In the genomic region with DNA sequence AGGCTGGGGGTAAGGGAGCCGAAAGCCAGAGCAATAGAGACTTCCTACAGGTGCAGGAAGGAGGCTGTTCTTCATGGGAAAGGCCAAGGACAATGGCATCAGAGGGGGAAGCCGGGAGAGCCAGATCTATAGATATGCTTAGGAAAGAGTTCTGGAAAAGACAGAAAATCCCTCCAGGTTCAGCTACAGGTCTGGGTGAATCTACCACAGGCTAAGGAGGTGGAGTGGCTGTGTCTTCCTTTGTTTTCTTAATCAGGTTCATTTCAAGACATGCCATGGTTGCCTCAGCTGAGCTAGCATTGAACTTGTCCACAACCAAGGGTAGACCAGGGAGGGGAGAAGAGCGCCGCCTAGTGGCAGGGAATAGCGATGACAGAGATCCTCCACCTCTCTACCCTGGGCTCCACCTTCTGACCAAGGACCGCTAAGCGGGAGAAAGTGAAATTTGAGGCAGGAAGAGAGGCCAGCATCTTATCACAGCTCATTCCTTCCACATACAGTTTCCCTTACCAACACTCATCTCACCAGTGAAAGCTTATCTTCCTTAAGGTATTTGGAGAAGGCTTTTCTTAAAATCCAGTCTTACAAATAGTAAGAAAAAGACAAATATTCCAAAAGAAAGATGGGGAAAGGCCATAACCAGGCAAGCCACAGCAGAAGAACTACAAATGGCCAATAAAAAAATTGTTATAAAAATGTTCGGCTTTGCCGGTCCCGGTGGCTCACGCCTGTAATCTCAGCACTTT, we compare ENCODE assay signal across 8 cellular contexts.
DNase-seq lines count a peak whose midpoint lies in the region; ATAC-seq and FAIRE-seq lines count a peak whose summit lies in the region.

No MANE protein-coding gene starts in this region.

- 67 to 71% (median 70%) methylated on average over 11 of the region's 11 CpGs for WGBS in small intestine, 3 donors

- no peaks in the 10 kb centered on the region for H3K4me1 ChIP-seq in small intestine (ENCODE audit: control insufficient read depth in 2 of 2, insufficient read depth in 1 of 2, low read depth in 1 of 2, low read length in 1 of 2)

- H3K4me3 ChIP-seq in small intestine (ENCODE audit: low read depth in 1 of 2, low read length in 2 of 2): no peak overlapping the region

- peaks cover 3% of the 10 kb centered on the region for H3K27me3 Mint-ChIP-seq in activated CD4-positive, alpha-beta T cell treated with anti-CD3 and anti-CD28 coated beads for 36 hours

- H3K36me3 Mint-ChIP-seq in activated CD4-positive, alpha-beta T cell treated with anti-CD3 and anti-CD28 coated beads for 36 hours (ENCODE audit: low read depth): no peaks in the 10 kb centered on the region

- no peaks in the 10 kb centered on the region for H3K9me3 Mint-ChIP-seq in activated CD4-positive, alpha-beta T cell treated with anti-CD3 and anti-CD28 coated beads for 36 hours (ENCODE audit: low read depth)

- no peak overlapping the region for H3K4me3 Mint-ChIP-seq in activated CD4-positive, alpha-beta T cell treated with anti-CD3 and anti-CD28 coated beads for 36 hours

- ATAC-seq in GM21390 (IDR thresholded peaks at IDR 0.05; ENCODE audit: unreplicated experiment): peak; percentile 78
- ATAC-seq in activated CD4-positive, alpha-beta T cell treated with anti-CD3 and anti-CD28 coated beads for 36 hours: peak; percentile 86
- no peak for ATAC-seq in HG02610 (IDR thresholded peaks at IDR 0.05; ENCODE audit: unreplicated experiment)

- peaks cover 2% of the 10 kb centered on the region for H3K4me1 Mint-ChIP-seq in activated CD4-positive, alpha-beta T cell treated with anti-CD3 and anti-CD28 coated beads for 36 hours

- CTCF ChIA-PET in activated CD4-positive, alpha-beta T cell treated with anti-CD3 and anti-CD28 coated beads for 36 hours (lab: Charles Lee): interaction anchor here (0.6 to 1.7 kb wide), 12 partner anchors 8 to 175 kb away, joined by 3 to 7 read pairs (median 4); no protein-coding TSS in a partner anchor

- FAIRE-seq in small intestine (lab: Jason Lieb, UNC): no peak

- intact Hi-C loops in activated CD4-positive, alpha-beta T cell treated with anti-CD3 and anti-CD28 coated beads for 36 hours (cut with DNase I, micrococcal nuclease): loop anchor here in 1 of 2 experiments (5.0 kb wide), 1 partner anchor 418 kb away; no protein-coding TSS in a partner anchor

- no peak overlapping the region for H3K27ac ChIP-seq in small intestine (ENCODE audit: low read depth in 1 of 2, low read length in 1 of 2)

- no peaks in the 10 kb centered on the region for H3K27me3 ChIP-seq in small intestine (ENCODE audit: control insufficient read depth in 2 of 2, insufficient read depth in 2 of 2, low read length in 2 of 2)

- H3K36me3 ChIP-seq in small intestine (ENCODE audit: control insufficient read depth in 2 of 2, insufficient read depth in 2 of 2, low read length in 2 of 2): no peaks in the 10 kb centered on the region

- no peaks in the 10 kb centered on the region for H3K9me3 ChIP-seq in small intestine (ENCODE audit: control insufficient read depth, low read depth)

- POLR2A ChIA-PET in activated CD4-positive, alpha-beta T cell treated with anti-CD3 and anti-CD28 coated beads for 36 hours (lab: Charles Lee): no interaction called here

- no peak overlapping the region for H3K27ac Mint-ChIP-seq in activated CD4-positive, alpha-beta T cell treated with anti-CD3 and anti-CD28 coated beads for 36 hours

- DNase-seq in DMS153 (lab: John Stamatoyannopoulos, UW) (peak; percentile 10), NAMALWA (ENCODE audit: low spot score) (peak; percentile 68), fibroblast of peridontal ligament (ENCODE audit: extremely low read depth) (peak; percentile 29), small intestine (peak; percentile 25), foreskin melanocyte (no peak)
- peak; percentile 77 for DNase-seq in activated CD4-positive, alpha-beta T cell treated with anti-CD3 and anti-CD28 coated beads for 36 hours
